15 cellular contexts compared by ENCODE assay signal in the genomic region with DNA sequence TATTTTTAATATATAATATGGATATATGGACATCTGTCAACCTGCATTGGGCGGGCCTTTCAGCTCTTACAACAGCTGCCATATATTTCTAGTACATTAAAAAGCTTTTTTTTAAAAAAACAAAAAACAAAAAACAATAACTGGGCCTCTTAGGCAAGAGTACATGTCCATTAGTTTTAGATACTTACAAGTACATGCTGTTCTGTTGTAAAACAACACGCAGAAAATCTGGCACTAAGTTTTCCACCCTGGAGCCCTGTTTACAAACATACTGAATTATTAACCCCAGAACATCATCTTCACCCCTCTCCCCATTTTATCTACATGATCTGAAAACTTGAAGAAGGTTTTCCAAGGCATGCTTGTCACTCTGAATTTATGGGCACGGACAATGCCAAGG. TPM values are rescaled to one million over a fixed set of nuclear protein-coding genes. Genes with fewer than 3 reads are reported as not detected.
A peak's percentile ranks its signal among the peaks of the same experiment; 100 is the strongest.
DNase-seq lines count a peak whose midpoint lies in the region; ATAC-seq and TF ChIP-seq lines count a peak whose summit lies in the region.
"Had no signal": no experiment of that assay in that cellular context is flagged by ENCODE, and none has a peak within 500 bp of the region (broad histone marks: within the 10 kb centered on the region; RNA-seq: fewer than 3 reads in every experiment).

No MANE protein-coding gene starts in this region.

- intact Hi-C loops in left ventricle myocardium superior (cut with micrococcal nuclease) = no loop called here
- intact Hi-C loops in heart left ventricle (cut with DNase I) = no loop called here
- intact Hi-C loops in gastrocnemius medialis (cut with DNase I; ENCODE audit: low total_unique reads) = no loop called here
- intact Hi-C loops in uterus (cut with DNase I; ENCODE audit: low total_unique reads) = no loop called here

- H3K27me3 ChIP-seq in heart left ventricle (peaks cover 0 to 14% (median 0%) of the 10 kb centered on the region in 9 donors), gastrocnemius medialis (no peaks in the 10 kb centered on the region), uterus (no peaks in the 10 kb centered on the region), H7 (ENCODE audit: control insufficient read depth, insufficient read depth, low read length) (no peaks in the 10 kb centered on the region)

- H3K4me3 ChIP-seq in heart left ventricle (no peak overlapping the region), fibroblast of villous mesenchyme (ENCODE audit: low read depth, low read length) (no peak overlapping the region), gastrocnemius medialis (no peak overlapping the region), uterus (no peak overlapping the region), H7 (ENCODE audit: insufficient read depth, low read depth, low read length) (no peak overlapping the region)
- H3K4me3 ChIP-seq: BLaER1 treated with 17β-estradiol and CSF1 and Interleukin-3, amounts not matched to agents 10 nM and 100 nM had no signal

- H3K27ac ChIP-seq in heart left ventricle (no peak overlapping the region), gastrocnemius medialis (peak overlapping the region in 2 of 4 donors; percentile 43 to 70), uterus (peak overlapping the region; percentile 80 to 81)
- H3K27ac ChIP-seq: BLaER1 treated with 17β-estradiol and CSF1 and Interleukin-3, amounts not matched to agents 10 nM and 100 nM; HL-60 had no signal

- 50 to 81% (median 66%) methylated on average over 3 of the region's 3 CpGs for WGBS in heart left ventricle, 4 donors

- H3K9me3 ChIP-seq in heart left ventricle = no peaks in the 10 kb centered on the region
- no peaks in the 10 kb centered on the region for H3K9me3 ChIP-seq in gastrocnemius medialis
- H3K9me3 ChIP-seq in uterus = no peaks in the 10 kb centered on the region

- peak; percentile 66 for ATAC-seq in left ventricle myocardium superior
- no peak for ATAC-seq in heart left ventricle
- peak; percentile 67 to 69 for ATAC-seq in gastrocnemius medialis
- ATAC-seq: HCT116 had no signal

- TF ChIP-seq CTCF in heart left ventricle (IDR thresholded peaks at IDR 0.05) (no peak), fibroblast of villous mesenchyme (IDR thresholded peaks at IDR 0.05; ENCODE audit: insufficient read depth, low read depth, low read length) (no peak), gastrocnemius medialis (IDR thresholded peaks at IDR 0.05 in 4 of 5, conservative IDR thresholded peaks at IDR 0.05 in 1 of 5) (no peak), uterus (IDR thresholded peaks at IDR 0.05) (no peak)

- in situ Hi-C loops in gastrocnemius medialis (cut with MboI; ENCODE audit: low sequenced_read_pairs in 4 of 4) = no loop called here

- H3K36me3 ChIP-seq in heart left ventricle = no peaks in the 10 kb centered on the region
- no peaks in the 10 kb centered on the region for H3K36me3 ChIP-seq in gastrocnemius medialis
- H3K36me3 ChIP-seq in uterus = no peaks in the 10 kb centered on the region
- no peaks in the 10 kb centered on the region for H3K36me3 ChIP-seq in H7 (replicated peaks; ENCODE audit: control insufficient read depth, insufficient read depth, low read length)
- H3K36me3 ChIP-seq: BLaER1 treated with 17β-estradiol and CSF1 and Interleukin-3, amounts not matched to agents 10 nM and 100 nM had no signal

- H3K4me1 ChIP-seq in heart left ventricle = peaks cover 0 to 22% (median 3%) of the 10 kb centered on the region in 12 donors
- H3K4me1 ChIP-seq in gastrocnemius medialis = peaks cover 0 to 35% of the 10 kb centered on the region in 2 donors
- peaks cover 0 to 10% of the 10 kb centered on the region in 2 donors for H3K4me1 ChIP-seq in uterus
- H3K4me1 ChIP-seq: BLaER1 treated with 17β-estradiol and CSF1 and Interleukin-3, amounts not matched to agents 10 nM and 100 nM had no signal

- no peak for TF ChIP-seq POLR2A in heart left ventricle (IDR thresholded peaks at IDR 0.05)
- TF ChIP-seq POLR2A in gastrocnemius medialis (IDR thresholded peaks at IDR 0.05) = no peak
- no peak for TF ChIP-seq POLR2A in uterus (IDR thresholded peaks at IDR 0.05)

- no peak for DNase-seq in left ventricle myocardium superior
- DNase-seq in heart left ventricle = no peak
- peak; percentile 12 for DNase-seq in fibroblast of villous mesenchyme (ENCODE audit: low read depth)
- no peak for DNase-seq in gastrocnemius medialis
- DNase-seq in uterus = peak in 1 of 2 donors; percentile 54
- no peak for DNase-seq in H7
- no peak for DNase-seq in mucosa of gallbladder (ENCODE audit: low spot score)
- no peak for DNase-seq in NCI-H524 (lab: John Stamatoyannopoulos, UW)
- DNase-seq: ACHN; CD4-positive, CD25-positive, alpha-beta regulatory T cell; GF-D8 had no signal

RNA-seq across cellular contexts. Expression of a gene that starts 29.8 kb away (rescaled TPM):
- total RNA-seq in left ventricle myocardium superior (22.3 TPM), heart left ventricle (10 to 100 TPM; 16.2 to 31.3 (median 22.4) TPM), fibroblast of villous mesenchyme (not detected in 2 replicates), gastrocnemius medialis (1 to 10 TPM; 2.5 to 8.5 (median 4.6) TPM), uterus (10 to 100 TPM in 3 of 4 donors, 1 to 10 TPM in 1; 6.0 to 80.1 (median 27.5) TPM), mucosa of gallbladder (45.7 TPM)
- 10 to 100 TPM; 17.8 to 21.5 TPM for polyA plus RNA-seq in heart left ventricle
- total RNA-seq in H7 (2014; rRNA removed; shearing (Covaris generic)) = 0.18 and 0.38 TPM in 2 replicates
- total RNA-seq: A172 had no signal

Comparison
In these comparisons a context has a peak if more than half of its experiments do, and no peak if none do; other contexts are left out.
1. ATAC-seq: peak in left ventricle myocardium superior (single experiment) and gastrocnemius medialis (2 of 2); none in heart left ventricle (0 of 4).
2. H3K27ac ChIP-seq: peak in uterus (2 of 2); none in heart left ventricle (0 of 12).